Comparison of ENCODE assay signal across 1 cellular context in genomic region chr22:17628304-17629166, GRCh38.
TF ChIP-seq lines count a peak whose summit lies in the region.

Gene ATP6V1E1, minus strand, starts transcription at chr22:17628749. Its CDS starts 114 bp downstream, at chr22:17628635.

TF ChIP-seq in SK-N-SH, 30 proteins besides CTCF, POLR2A, EP300 and RAD21 (continued from another document):
- TF ChIP-seq POLR2AphosphoS5 (IDR thresholded peaks at IDR 0.05; ENCODE audit: low read depth, low read length) (peak; percentile 71), PBX3 (IDR thresholded peaks at IDR 0.05) (no peak), MEF2A (IDR thresholded peaks at IDR 0.05; ENCODE audit: borderline replicate concordance, low read depth) (no peak), RXRA (IDR thresholded peaks at IDR 0.05; ENCODE audit: borderline replicate concordance, low read depth) (no peak), FOXJ3 (CRISPR knock-in tag; IDR thresholded peaks at IDR 0.05) (no peak)
